Comparison of ENCODE assay signal across 1 cellular context in genomic region chr11:35040221-35040942, GRCh38.
TF ChIP-seq lines count a peak whose summit lies in the region.

No MANE protein-coding gene starts in this region.

TF ChIP-seq in K562, 482 proteins besides CTCF, POLR2A, EP300 and RAD21 (continued from another document and continues in another):
- TF ChIP-seq PRDM10 (IDR thresholded peaks at IDR 0.05; ENCODE audit: partially characterized antibody) (peak; percentile 9), ELK1 (CRISPR knock-in tag; IDR thresholded peaks at IDR 0.05) (no peak), ZNF655 (CRISPR knock-in tag; IDR thresholded peaks at IDR 0.05) (no peak), CHD4 (IDR thresholded peaks at IDR 0.05; ENCODE audit: insufficient read depth, insufficient replicate concordance, low read depth, low read length, poor library complexity, severe bottlenecking) (peak; percentile 15), E2F6 (IDR thresholded peaks at IDR 0.05; ENCODE audit: borderline replicate concordance in 1 of 2, extremely low read depth in 1 of 2, insufficient read depth in 1 of 2, insufficient read length in 1 of 2, low read depth in 1 of 2, low read length in 1 of 2, poor library complexity in 1 of 2, severe bottlenecking in 1 of 2) (no peak), L3MBTL2 (IDR thresholded peaks at IDR 0.05) (no peak; the same call in 1 of the 2 replicates), ZNF584 (CRISPR knock-in tag; IDR thresholded peaks at IDR 0.05; ENCODE audit: low read depth) (no peak), ZNF253 (CRISPR knock-in tag; conservative IDR thresholded peaks at IDR 0.05) (no peak), CREB3 (tag; conservative IDR thresholded peaks at IDR 0.05; ENCODE audit: low read depth) (no peak), ZNF639 (CRISPR knock-in tag; conservative IDR thresholded peaks at IDR 0.05 in 1 of 2, IDR thresholded peaks at IDR 0.05 in 1 of 2) (peak in 1 of 2 experiments; percentile 62; a peak in 1 of 4 replicates), ERF (CRISPR knock-in tag; IDR thresholded peaks at IDR 0.05) (no peak), NR1H2 (CRISPR knock-in tag; IDR thresholded peaks at IDR 0.05) (no peak), ZKSCAN8 (CRISPR knock-in tag; IDR thresholded peaks at IDR 0.05) (no peak), MCM7 (IDR thresholded peaks at IDR 0.05) (no peak), HDAC1 (IDR thresholded peaks at IDR 0.05) (peak in 1 of 2 experiments; percentile 51; a peak in 1 of 4 replicates), NFE2L1 (tag; IDR thresholded peaks at IDR 0.05; ENCODE audit: borderline replicate concordance, low read depth) (no peak), FOS (IDR thresholded peaks at IDR 0.05; ENCODE audit: extremely low read depth, insufficient read length) (peak; percentile 22), ZNF395 (CRISPR knock-in tag; IDR thresholded peaks at IDR 0.05) (no peak), MYC (IDR thresholded peaks at IDR 0.05; ENCODE audit: low read depth, low read length) (no peak), MYC (CRISPR knock-in tag; IDR thresholded peaks at IDR 0.05; ENCODE audit: borderline replicate concordance, low read depth) (no peak), ZNF175 (CRISPR knock-in tag; IDR thresholded peaks at IDR 0.05; ENCODE audit: low read depth) (peak; percentile 52; the same call in 1 of the 2 replicates), CBFA2T3 (IDR thresholded peaks at IDR 0.05) (peak; percentile 32), FOSL1 (tag; conservative IDR thresholded peaks at IDR 0.05) (peak; percentile 98), LCOR (CRISPR knock-in tag; IDR thresholded peaks at IDR 0.05) (peak; percentile 64; the same call in 1 of the 2 replicates), ZNF354B (CRISPR knock-in tag; IDR thresholded peaks at IDR 0.05) (no peak), CCNT2 (IDR thresholded peaks at IDR 0.05; ENCODE audit: borderline replicate concordance, extremely low read depth, insufficient read length, low read depth, low read length) (no peak), DPF2 (IDR thresholded peaks at IDR 0.05) (peak; percentile 80), ATF3 (IDR thresholded peaks at IDR 0.05) (peak; percentile 73), ATF3 (CRISPR knock-in tag; conservative IDR thresholded peaks at IDR 0.05) (no peak), KDM1A (IDR thresholded peaks at IDR 0.05) (peak in 1 of 2 experiments; percentile 20; a peak in 1 of 4 replicates), TAF7 (tag; IDR thresholded peaks at IDR 0.05) (peak; percentile 64), AFF4 (CRISPR knock-in tag; IDR thresholded peaks at IDR 0.05) (no peak), SIN3A (IDR thresholded peaks at IDR 0.05; ENCODE audit: borderline replicate concordance in 2 of 2, control insufficient read depth in 1 of 2, low read depth in 2 of 2, low read length in 2 of 2) (no peak), GMEB1 (CRISPR knock-in tag; IDR thresholded peaks at IDR 0.05) (no peak), MNT (conservative IDR thresholded peaks at IDR 0.05) (no peak; a peak in 1 of 4 replicates), HDAC2 (IDR thresholded peaks at IDR 0.05) (0 out of 2 replicates have a peak, but pooled peaks have one; percentile 38), TBL1XR1 (IDR thresholded peaks at IDR 0.05; ENCODE audit: low read length in 2 of 2) (0 out of 4 replicates have a peak, but pooled peaks of 1 of the 2 experiments have one; percentile 15), SAFB (IDR thresholded peaks at IDR 0.05; ENCODE audit: borderline replicate concordance, low read depth, low read length) (no peak)
